9 cellular contexts compared by ENCODE assay signal in genomic region chr5:138035605-138036537, GRCh38. TPM values are rescaled to one million over a fixed set of nuclear protein-coding genes. Genes with fewer than 3 reads are reported as not detected.
DNase-seq lines count a peak whose midpoint lies in the region; ATAC-seq, FAIRE-seq and TF ChIP-seq lines count a peak whose summit lies in the region.
"Had no signal": no experiment of that assay in that cellular context is flagged by ENCODE, and none has a peak within 500 bp of the region (broad histone marks: within the 10 kb centered on the region; RNA-seq: fewer than 3 reads in every experiment).

No MANE protein-coding gene starts in this region.

- FAIRE-seq in kidney (lab: Jason Lieb, UNC), result peak; percentile 97

- no peaks in the 10 kb centered on the region for H3K36me3 ChIP-seq in kidney (ENCODE audit: control insufficient read depth in 1 of 2, insufficient read depth in 2 of 2, low read length in 2 of 2)

- intact Hi-C loops in kidney (cut with DNase I), result loop anchor here (10.0 kb wide), 1 partner anchor 261 kb away; no protein-coding TSS in a partner anchor

- no peaks in the 10 kb centered on the region for H3K9me3 ChIP-seq in kidney (ENCODE audit: control insufficient read depth in 1 of 2, low read length in 2 of 2)
- H3K9me3 ChIP-seq: BLaER1 treated with 17β-estradiol and CSF1 and Interleukin-3, amounts not matched to agents 10 nM and 100 nM had no signal

- TF ChIP-seq CTCF in WI38 (IDR thresholded peaks at IDR 0.05; ENCODE audit: low read depth, low read length), result peak; percentile 78
- peak; percentile 79 for TF ChIP-seq CTCF in kidney (IDR thresholded peaks at IDR 0.05; ENCODE audit: borderline replicate concordance, extremely low read depth, insufficient read depth)

- H3K27ac ChIP-seq in caudate nucleus (ENCODE audit: low read depth, low read length) (peak overlapping the region; percentile 97), kidney (ENCODE audit: low read depth in 2 of 2, low read length in 2 of 2) (no peak overlapping the region)
- H3K27ac ChIP-seq: BLaER1 treated with 17β-estradiol and CSF1 and Interleukin-3, amounts not matched to agents 10 nM and 100 nM had no signal

- DNase-seq in NCI-H1417 (lab: John Stamatoyannopoulos, UW) (peak; percentile 66 to 84 (median 80)), NCI-H1417 treated with DMSO at 0.1 percent for 48 hours (lab: John Stamatoyannopoulos, UW) (no peak), NCI-H226 (peak; percentile 54), caudate nucleus (lab: John Stamatoyannopoulos, UW) (peak in 52 of 61 donors; percentile 12 to 89 (median 50)), kidney (no peak)
- peak; percentile 50 to 63 for DNase-seq in stimulated activated CD4-positive, alpha-beta T cell treated with anti-CD3 and anti-CD28 coated beads, Interleukin-2, amount 100 ng/mL, for 24 hours

- peaks cover 10% of the 10 kb centered on the region in 2 donors for H3K4me1 ChIP-seq in kidney (ENCODE audit: control insufficient read depth in 1 of 2, insufficient read depth in 1 of 2, low read depth in 1 of 2, low read length in 2 of 2)

- peak; percentile 31 for ATAC-seq in HG03108 (IDR thresholded peaks at IDR 0.05; ENCODE audit: unreplicated experiment)

- peak overlapping the region in 1 of 2 donors; percentile 31 for H3K9ac ChIP-seq in kidney (ENCODE audit: low read length in 2 of 2)
- H3K9ac ChIP-seq: BLaER1 treated with 17β-estradiol and CSF1 and Interleukin-3, amounts not matched to agents 10 nM and 100 nM had no signal

- H3K4me3 ChIP-seq in WI38 (ENCODE audit: low read depth, low read length) (no peak overlapping the region), kidney (ENCODE audit: low read length in 2 of 2) (no peak overlapping the region)
- H3K4me3 ChIP-seq: BLaER1 treated with 17β-estradiol and CSF1 and Interleukin-3, amounts not matched to agents 10 nM and 100 nM had no signal

RNA-seq across cellular contexts. Expression of gene FAM13B, which starts 3.0 kb away (rescaled TPM):
- total RNA-seq in kidney, result 41.8 TPM
- polyA plus RNA-seq in kidney (ENCODE audit: insufficient read depth, low read depth, low replicate concordance), result 7.6 TPM

RNA-seq across cellular contexts. Expression of gene WNT8A, which starts 48.0 kb away (rescaled TPM):
- total RNA-seq in kidney, result not detected
- not detected for polyA plus RNA-seq in kidney (ENCODE audit: insufficient read depth, low read depth, low replicate concordance)

Comparison
In these comparisons a context has a peak if more than half of its experiments do, and no peak if none do; other contexts are left out.
1. DNase-seq: peak in NCI-H1417 (3 of 3), NCI-H226 (single experiment), caudate nucleus (52 of 61) and stimulated activated CD4-positive, alpha-beta T cell treated with anti-CD3 and anti-CD28 coated beads, Interleukin-2, amount 100 ng/mL, for 24 hours (2 of 2); none in NCI-H1417 treated with DMSO at 0.1 percent for 48 hours (single experiment) and kidney (single experiment).